8 cellular contexts compared by ENCODE assay signal in genomic region chr1:45585496-45586075, GRCh38. TPM values are rescaled to one million over a fixed set of nuclear protein-coding genes. Genes with fewer than 3 reads are reported as not detected.
A peak's percentile ranks its signal among the peaks of the same experiment; 100 is the strongest.
DNase-seq lines count a peak whose midpoint lies in the region; ATAC-seq and TF ChIP-seq lines count a peak whose summit lies in the region.

No MANE protein-coding gene starts in this region.

- intact Hi-C loops in CD8-positive, alpha-beta T cell (cut with DNase I, micrococcal nuclease), result loop anchor here (1.0 to 10.0 kb wide), 6 partner anchors 165 to 911 kb away; partner anchors contain the start of genes IPP (in 2 of the 2), ARMH1 (in 1 of the 2), BTBD19 (in 1 of the 2) and DYNLT4 (in 1 of the 2)
- intact Hi-C loops in left colon (cut with DNase I, micrococcal nuclease), result loop anchor here in 1 of 2 donors (10.0 kb wide), 1 partner anchor 99 kb away; the partner anchor contains the start of genes GPBP1L1 and TMEM69

- no peaks in the 10 kb centered on the region for H3K27me3 ChIP-seq in CD8-positive, alpha-beta T cell (ENCODE audit: insufficient read depth, low read length)
- H3K27me3 ChIP-seq in NT2/D1 (ENCODE audit: insufficient read depth, insufficient read length) (no peaks in the 10 kb centered on the region), neuron (ENCODE audit: insufficient read depth, low read length) (no peaks in the 10 kb centered on the region)

- H3K4me1 ChIP-seq in CD8-positive, alpha-beta T cell (ENCODE audit: insufficient read depth, low read length), result peaks cover 23% of the 10 kb centered on the region
- H3K4me1 ChIP-seq in NT2/D1 (ENCODE audit: insufficient read depth, insufficient read length) (peaks cover 2% of the 10 kb centered on the region), neuron (ENCODE audit: insufficient read depth, low read length) (peaks cover 15% of the 10 kb centered on the region)

- no peak for DNase-seq in CD8-positive, alpha-beta T cell
- DNase-seq in NT2/D1 (ENCODE audit: low read depth, low spot score), result no peak
- no peak for DNase-seq in effector memory CD8-positive, alpha-beta T cell
- DNase-seq in RKO (ENCODE audit: low spot score), result no peak
- DNase-seq in left colon, result no peak
- no peak for DNase-seq in SW 1271 (lab: John Stamatoyannopoulos, UW)
- no peak for DNase-seq in activated CD4-positive, alpha-beta T cell treated with anti-CD3 and anti-CD28 coated beads, Interleukin-2, amount 50 U/mL, for 4 hours

- peaks cover 39% of the 10 kb centered on the region for H3K4me1 Mint-ChIP-seq in CD8-positive, alpha-beta T cell (ENCODE audit: low read depth)
- H3K4me1 Mint-ChIP-seq in effector memory CD8-positive, alpha-beta T cell (ENCODE audit: low read depth in 2 of 2), result peaks cover 27 to 36% of the 10 kb centered on the region in 2 donors

- peak overlapping the region; percentile 92 for H3K9ac ChIP-seq in NT2/D1 (ENCODE audit: insufficient read length, low read depth)

- H3K27ac ChIP-seq in CD8-positive, alpha-beta T cell (ENCODE audit: low read depth, low read length), result peak overlapping the region; percentile 86

- no peaks in the 10 kb centered on the region for H3K9me3 Mint-ChIP-seq in CD8-positive, alpha-beta T cell
- no peaks in the 10 kb centered on the region for H3K9me3 Mint-ChIP-seq in effector memory CD8-positive, alpha-beta T cell

- H3K27ac Mint-ChIP-seq in CD8-positive, alpha-beta T cell, result peak overlapping the region; percentile 93
- H3K27ac Mint-ChIP-seq in effector memory CD8-positive, alpha-beta T cell, result peak overlapping the region; percentile 98

- no peak overlapping the region for H2AFZ ChIP-seq in neuron (ENCODE audit: low read depth, low read length)

- no peak for ATAC-seq in CD8-positive, alpha-beta T cell
- no peak for ATAC-seq in effector memory CD8-positive, alpha-beta T cell (replicated peaks)
- ATAC-seq in left colon, result no peak

- TF ChIP-seq CTCF in CD8-positive, alpha-beta T cell (IDR thresholded peaks at IDR 0.05), result no peak

- peak overlapping the region; percentile 82 for H3K4me3 ChIP-seq in CD8-positive, alpha-beta T cell (ENCODE audit: low read depth, low read length)
- peak overlapping the region; percentile 99 for H3K4me3 ChIP-seq in NT2/D1 (ENCODE audit: insufficient read length, low read depth)
- peak overlapping the region; percentile 77 for H3K4me3 ChIP-seq in neuron (ENCODE audit: low read length)

- peaks cover 19% of the 10 kb centered on the region for H3K36me3 Mint-ChIP-seq in CD8-positive, alpha-beta T cell
- peaks cover 54% of the 10 kb centered on the region for H3K36me3 Mint-ChIP-seq in effector memory CD8-positive, alpha-beta T cell (ENCODE audit: insufficient read depth)

- POLR2A ChIA-PET in CD8-positive, alpha-beta T cell (lab: Charles Lee), result interaction anchor here (0.8 to 3.4 kb wide), 4 partner anchors 86 to 246 kb away, joined by 3 to 18 read pairs (median 14); partner anchors contain the start of genes CCDC163, GPBP1L1, MMACHC and MUTYH

- CTCF ChIA-PET in CD8-positive, alpha-beta T cell (lab: Charles Lee), result interaction anchor here (1.4 kb wide), 1 partner anchor 17 kb away, joined by 7 read pairs; no protein-coding TSS in a partner anchor

- H3K4me3 Mint-ChIP-seq in CD8-positive, alpha-beta T cell, result peak overlapping the region; percentile 92
- peak overlapping the region; percentile 100 for H3K4me3 Mint-ChIP-seq in effector memory CD8-positive, alpha-beta T cell

- no peaks in the 10 kb centered on the region for H3K9me3 ChIP-seq in CD8-positive, alpha-beta T cell (ENCODE audit: low read length)
- H3K9me3 ChIP-seq in NT2/D1 (ENCODE audit: insufficient read depth, low read length) (no peaks in the 10 kb centered on the region), neuron (ENCODE audit: low read length) (no peaks in the 10 kb centered on the region)

- no peaks in the 10 kb centered on the region for H3K36me3 ChIP-seq in CD8-positive, alpha-beta T cell (ENCODE audit: insufficient read depth, low read length)
- H3K36me3 ChIP-seq in NT2/D1 (ENCODE audit: insufficient read depth, insufficient read length, low read length) (peaks cover 49% of the 10 kb centered on the region), neuron (ENCODE audit: insufficient read depth, low read length) (peaks cover 14% of the 10 kb centered on the region)

- H3K27me3 Mint-ChIP-seq in CD8-positive, alpha-beta T cell (ENCODE audit: low read depth), result no peaks in the 10 kb centered on the region
- no peaks in the 10 kb centered on the region for H3K27me3 Mint-ChIP-seq in effector memory CD8-positive, alpha-beta T cell

RNA-seq across cellular contexts. Expression of gene NASP, which starts 1.7 kb away (rescaled TPM):
- 100 to 1,000 TPM; 106 to 112 TPM for total RNA-seq in CD8-positive, alpha-beta T cell
- 10 to 100 TPM; 41.3 to 48.7 TPM for total RNA-seq in left colon

RNA-seq across cellular contexts. Expression of gene AKR1A1, which starts 35.0 kb away (rescaled TPM):
- 10 to 100 TPM; 27.2 to 31.9 TPM for total RNA-seq in CD8-positive, alpha-beta T cell
- 100 to 1,000 TPM; 186 to 220 TPM for total RNA-seq in left colon

RNA-seq across cellular contexts. Expression of gene CCDC17, which starts 38.3 kb away (rescaled TPM):
- 1 to 10 TPM; 3.8 to 4.5 TPM for total RNA-seq in CD8-positive, alpha-beta T cell
- 1 to 10 TPM; 2.8 to 5.6 TPM for total RNA-seq in left colon

Comparison
In these comparisons a context has a peak if more than half of its experiments do, and no peak if none do; other contexts are left out.
1. RNA of gene AKR1A1, which starts 35.0 kb away (total RNA-seq): 186 to 220 TPM in left colon; 27.2 to 31.9 TPM in CD8-positive, alpha-beta T cell; every median in the first group is over 4 times any median in the second.
2. Peak in every context shown above with its lines, with median percentiles within 50 percentile points of each other: H3K4me3 ChIP-seq.